ENCODE assay signal across 30 cellular contexts in the genomic region with DNA sequence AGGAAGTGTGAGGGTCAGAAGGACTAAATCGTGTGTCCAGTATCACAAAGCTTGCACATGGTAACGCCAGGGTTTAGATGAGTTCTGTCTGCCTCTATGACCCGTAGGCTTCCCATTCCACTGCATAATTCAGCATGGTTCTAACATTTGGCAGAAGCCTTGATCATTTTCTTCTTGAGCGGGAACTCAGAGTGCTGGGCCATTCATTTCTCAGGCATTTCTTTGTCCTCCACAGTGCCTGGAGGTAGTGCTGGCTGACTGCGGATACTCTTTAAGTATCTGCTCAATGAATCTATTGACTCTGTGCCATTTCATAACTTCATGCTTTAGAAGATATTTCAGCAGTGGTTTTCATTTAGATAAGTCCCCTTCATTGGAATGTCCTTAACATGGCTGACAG.
"Had no signal": no experiment of that assay in that cellular context is flagged by ENCODE, and none has a peak within 500 bp of the region (broad histone marks: within the 10 kb centered on the region; RNA-seq: fewer than 3 reads in every experiment).

No MANE protein-coding gene starts in this region.

- H3K36me3 ChIP-seq: adrenal gland, cardiac muscle cell, colonic mucosa, heart right ventricle, WERI-Rb-1 had no signal

- H3K4me1 ChIP-seq: adrenal gland, body of pancreas, colonic mucosa, gastroesophageal sphincter, heart right ventricle had no signal

- DNase-seq: activated B cell treated with CpG ODN at 0.5 μM for 24 hours; activated CD4-positive, alpha-beta T cell treated with anti-CD3 and anti-CD28 coated beads for 48 hours; activated CD4-positive, alpha-beta T cell treated with anti-CD3 and anti-CD28 coated beads, Interleukin-2, amount 50 U/mL, for 1 hour; activated CD4-positive, alpha-beta T cell treated with anti-CD3 and anti-CD28 coated beads, Interleukin-2, amount 50 U/mL, for 48 hours; activated CD8-positive, alpha-beta memory T cell treated with anti-CD3 and anti-CD28 coated beads for 24 hours; activated CD8-positive, alpha-beta T cell treated with anti-CD3 and anti-CD28 coated beads for 36 hours; activated effector memory CD4-positive, alpha-beta T cell treated with anti-CD3 and anti-CD28 coated beads, Interleukin-2, amount 50 U/mL, for 16 hours; activated naive CD4-positive, alpha-beta T cell treated with anti-CD3 and anti-CD28 coated beads for 36 hours; activated naive CD8-positive, alpha-beta T cell treated with anti-CD3 and anti-CD28 coated beads for 36 hours; activated naive CD8-positive, alpha-beta T cell treated with anti-CD3 and anti-CD28 coated beads, Interleukin-2, amount 50 U/mL, for 24 hours; activated T-cell treated with anti-CD3 and anti-CD28 coated beads, Interleukin-2, amount 50 U/mL, for 1 hour; activated T-cell treated with anti-CD3 and anti-CD28 coated beads, Interleukin-2, amount 50 U/mL, for 48 hours; adrenal gland; amygdala; aorta; body of pancreas; central memory CD4-positive, alpha-beta T cell; cerebellar nuclear complex; colonic mucosa; effector CD8-positive, alpha-beta T cell; foreskin fibroblast; heart right ventricle; T-helper 1 cell; T-helper 17 cell; T1000; WERI-Rb-1 had no signal

- H3K9me3 ChIP-seq: adrenal gland, body of pancreas, colonic mucosa, gastroesophageal sphincter, heart right ventricle had no signal

- H3K27me3 ChIP-seq: adrenal gland, body of pancreas, cardiac muscle cell, colonic mucosa, gastroesophageal sphincter, heart right ventricle had no signal

- ATAC-seq: activated CD4-positive, CD25-positive, alpha-beta regulatory T cell treated with anti-CD3 and anti-CD28 coated beads, Interleukin-2, amount 50 U/mL, for 24 hours; activated CD8-positive, alpha-beta T cell treated with anti-CD3 and anti-CD28 coated beads for 36 hours; activated naive CD8-positive, alpha-beta T cell treated with anti-CD3 and anti-CD28 coated beads, Interleukin-2, amount 50 U/mL, for 24 hours; body of pancreas; esophagus mucosa; gastroesophageal sphincter; heart right ventricle; T-helper 17 cell had no signal

- H3K4me3 ChIP-seq: adrenal gland, body of pancreas, cardiac muscle cell, colonic mucosa, gastroesophageal sphincter, heart right ventricle had no signal

- H3K27ac ChIP-seq: adrenal gland, body of pancreas, cardiac muscle cell, colonic mucosa, gastroesophageal sphincter, heart right ventricle, WERI-Rb-1 had no signal
